ENCODE assay signal across 24 cellular contexts in genomic region chr18:25067291-25068050, GRCh38.
DNase-seq lines count a peak whose midpoint lies in the region; ATAC-seq, FAIRE-seq and TF ChIP-seq lines count a peak whose summit lies in the region.
"Had no signal": no experiment of that assay in that cellular context is flagged by ENCODE, and none has a peak within 500 bp of the region (broad histone marks: within the 10 kb centered on the region; RNA-seq: fewer than 3 reads in every experiment).

No MANE protein-coding gene starts in this region.

- H3K4me3 ChIP-seq in K562 (no peak overlapping the region), fibroblast of the aortic adventitia (ENCODE audit: low read depth, low read length) (no peak overlapping the region)
- H3K4me3 ChIP-seq: PC-9, SJCRH30 had no signal

- H3K4me1 ChIP-seq in K562 (replicated peaks in 1 of 2; ENCODE audit: control insufficient read depth in 2 of 2, insufficient read depth in 2 of 2, low read length in 2 of 2): no peaks in the 10 kb centered on the region
- H3K4me1 ChIP-seq: Caco-2, SJCRH30 had no signal

- H3K9me1 ChIP-seq in K562 (ENCODE audit: control insufficient read depth, insufficient read depth, low read length): no peaks in the 10 kb centered on the region

- no peak overlapping the region for H3K9ac ChIP-seq in K562 (ENCODE audit: insufficient read depth in 1 of 2, low read depth in 2 of 2, low read length in 2 of 2)
- H3K9ac ChIP-seq: KMS-11 had no signal

- ATAC-seq in K562: no peak
- ATAC-seq: CD8-positive, alpha-beta T cell; HCT116; Right ventricle myocardium inferior; SK-N-SH treated with all-trans-retinoic acid at 6 μM for 48 hours had no signal

- no peaks in the 10 kb centered on the region for H3K79me2 ChIP-seq in K562 (ENCODE audit: control insufficient read depth, insufficient read depth, low read length)

- no peaks in the 10 kb centered on the region for H3K36me3 ChIP-seq in K562 (ENCODE audit: control insufficient read depth, insufficient read depth, low read length)
- H3K36me3 ChIP-seq: SJCRH30 had no signal

- no peak for TF ChIP-seq POLR2A in K562 (conservative IDR thresholded peaks at IDR 0.05)

- in situ Hi-C loops in K562 (cut with MboI) (no loop called here), GM13976 (cut with MboI; ENCODE audit: low sequenced_read_pairs, unreplicated experiment) (no loop called here)

- no peaks in the 10 kb centered on the region for H3K9me3 ChIP-seq in K562 (replicated peaks; ENCODE audit: control insufficient read depth, insufficient read depth, low read depth, low read length)
- H3K9me3 ChIP-seq: Caco-2, SJCRH30 had no signal

- no TSS peak for BruUV-seq in K562 (replicated peaks; lab: Mats Ljungman, UMichigan)

- no peak overlapping the region for H3K4me2 ChIP-seq in K562 (ENCODE audit: insufficient read depth, low read length)
- H3K4me2 ChIP-seq: KMS-11, PC-9 had no signal

- intact Hi-C loops in K562 (cut with micrococcal nuclease): no loop called here

- H2AFZ ChIP-seq in K562 (ENCODE audit: low read depth, low read length): no peak overlapping the region
- H2AFZ ChIP-seq: PC-9 had no signal

- CTCF ChIA-PET in K562 (lab: Yijun Ruan, JAX; ENCODE audit: low intra/inter-chr PET ratio): no interaction called here

- H3K27me3 ChIP-seq in K562 (ENCODE audit: control insufficient read depth in 2 of 2, insufficient read depth in 2 of 2, low read length in 2 of 2): no peaks in the 10 kb centered on the region
- H3K27me3 ChIP-seq: SJCRH30 had no signal

- 7% methylated on average over 6 of the region's 6 CpGs for WGBS in K562 (ENCODE audit: insufficient coverage, low coverage, missing lambda C conversion rate)

- DNase-seq in AG20443 (ENCODE audit: low spot score) (peak; percentile 41), K562 (ENCODE audit: extremely low read depth in 1 of 4, low spot score in 3 of 4) (no peak), fibroblast of the aortic adventitia (ENCODE audit: low read depth) (peak; percentile 67), stromal cell of bone marrow (ENCODE audit: low read depth) (peak; percentile 47), NCI-H1417 treated with DMSO at 0.1 percent for 48 hours (lab: John Stamatoyannopoulos, UW) (no peak), GM13976 (ENCODE audit: low spot score) (no peak), NCI-H526 treated with DMSO at 0.1 percent for 48 hours (lab: John Stamatoyannopoulos, UW) (no peak)
- DNase-seq: Caco-2; CD8-positive, alpha-beta T cell; IMR-90; MM.1S; NCI-H1048; NCI-H1417; NCI-H1694 treated with DMSO at 0.1 percent for 48 hours; NCI-H524; NK-92 treated with Interleukin-12 subunit alpha and Interleukin-12 subunit beta, amount 100 ng/mL, for 24 hours; PC-9; SJCRH30 had no signal

- TF ChIP-seq EP300 in K562 (IDR thresholded peaks at IDR 0.05; ENCODE audit: low read length): no peak

- TF ChIP-seq RAD21 in K562 (CRISPR knock-in tag; conservative IDR thresholded peaks at IDR 0.05 in 1 of 2, IDR thresholded peaks at IDR 0.05 in 1 of 2): no peak

- peak; percentile 60 for FAIRE-seq in K562 (lab: Jason Lieb, UNC)
- FAIRE-seq: G401.6 had no signal

- no peak overlapping the region for H3K27ac ChIP-seq in K562 (ENCODE audit: extremely low read depth, low read depth, low read length)
- H3K27ac ChIP-seq: C4-2B, KMS-11, PC-9, SJCRH30 had no signal

- TF ChIP-seq CTCF in K562 (IDR thresholded peaks at IDR 0.05 in 2 of 3, conservative IDR thresholded peaks at IDR 0.05 in 1 of 3; ENCODE audit: insufficient read depth in 2 of 3, low read depth in 1 of 3, low read length in 3 of 3) (no peak), fibroblast of the aortic adventitia (IDR thresholded peaks at IDR 0.05; ENCODE audit: insufficient read depth, low read length) (no peak), GM13976 (IDR thresholded peaks at IDR 0.05; ENCODE audit: borderline replicate concordance, control extremely low read depth, extremely low read depth, insufficient read depth, missing control alignments) (no peak)

- POLR2A ChIA-PET in K562 (lab: Yijun Ruan, JAX): interaction anchor here (0.5 to 0.7 kb wide), 2 partner anchors 9 to 107 kb away, joined by 3 read pairs; no protein-coding TSS in a partner anchor

- H4K20me1 ChIP-seq in K562 (replicated peaks; ENCODE audit: control insufficient read depth, insufficient read depth, low read length): no peaks in the 10 kb centered on the region

TF ChIP-seq in K562, 482 proteins besides CTCF, POLR2A, EP300 and RAD21:
- TF ChIP-seq MBD2 (IDR thresholded peaks at IDR 0.05; ENCODE audit: borderline replicate concordance, low read depth): no peak
- no peak for TF ChIP-seq ZNF23 (CRISPR knock-in tag; IDR thresholded peaks at IDR 0.05)
- TF ChIP-seq, protein P1, sequence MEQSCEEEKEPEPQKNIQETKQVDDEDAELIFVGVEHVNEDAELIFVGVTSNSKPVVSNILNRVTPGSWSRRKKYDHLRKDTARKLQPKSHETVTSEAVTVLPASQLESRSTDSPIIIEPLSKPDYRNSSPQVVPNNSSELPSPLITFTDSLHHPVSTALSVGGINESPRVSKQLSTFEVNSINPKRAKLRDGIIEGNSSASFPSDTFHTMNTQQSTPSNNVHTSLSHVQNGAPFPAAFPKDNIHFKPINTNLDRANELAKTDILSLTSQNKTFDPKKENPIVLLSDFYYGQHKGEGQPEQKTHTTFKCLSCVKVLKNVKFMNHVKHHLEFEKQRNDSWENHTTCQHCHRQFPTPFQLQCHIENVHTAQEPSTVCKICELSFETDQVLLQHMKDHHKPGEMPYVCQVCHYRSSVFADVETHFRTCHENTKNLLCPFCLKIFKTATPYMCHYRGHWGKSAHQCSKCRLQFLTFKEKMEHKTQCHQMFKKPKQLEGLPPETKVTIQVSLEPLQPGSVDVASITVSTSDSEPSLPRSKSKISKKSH (CRISPR knock-in tag; IDR thresholded peaks at IDR 0.05): no peak
- no peak for TF ChIP-seq KDM4B (IDR thresholded peaks at IDR 0.05; ENCODE audit: borderline replicate concordance in 2 of 2, low read depth in 1 of 2)

Comparison
In these comparisons a context has a peak if more than half of its experiments do, and no peak if none do; other contexts are left out.
1. DNase-seq: peak in AG20443 (single experiment), fibroblast of the aortic adventitia (single experiment) and stromal cell of bone marrow (single experiment); none in K562 (0 of 4), NCI-H1417 treated with DMSO at 0.1 percent for 48 hours (single experiment), GM13976 (single experiment) and NCI-H526 treated with DMSO at 0.1 percent for 48 hours (single experiment).